8 cellular contexts compared by ENCODE assay signal in genomic region chr10:121823993-121824463, GRCh38.
DNase-seq lines count a peak whose midpoint lies in the region; ATAC-seq, FAIRE-seq and TF ChIP-seq lines count a peak whose summit lies in the region.

No MANE protein-coding gene starts in this region.

- H3K4me3 ChIP-seq in AG10803 (ENCODE audit: low read length) (no peak overlapping the region), GM12875 (ENCODE audit: low read depth, low read length) (no peak overlapping the region), astrocyte (ENCODE audit: insufficient read depth, low read depth, low read length) (no peak overlapping the region), tibial artery (no peak overlapping the region), aorta (ENCODE audit: low read length in 2 of 2) (no peak overlapping the region)

- TF ChIP-seq CTCF in AG10803 (conservative IDR thresholded peaks at IDR 0.05; ENCODE audit: low read length) (peak; percentile 82), GM12875 (IDR thresholded peaks at IDR 0.05; ENCODE audit: borderline replicate concordance, insufficient read depth, low read depth, low read length) (peak; percentile 45; the same call in 1 of the 2 replicates), astrocyte (IDR thresholded peaks at IDR 0.05; ENCODE audit: insufficient read depth, low read depth, low read length) (peak; percentile 87), tibial artery (IDR thresholded peaks at IDR 0.05) (peak; percentile 54 to 58)

- no peak for FAIRE-seq in astrocyte (lab: Jason Lieb, UNC)

- H3K79me2 ChIP-seq in astrocyte (ENCODE audit: insufficient read depth, low read length): no peaks in the 10 kb centered on the region

- peaks cover 5% of the 10 kb centered on the region for H3K4me1 Mint-ChIP-seq in astrocyte (ENCODE audit: low read depth, unreplicated experiment)
- no peaks in the 10 kb centered on the region for H3K4me1 Mint-ChIP-seq in activated T-helper 2 cell treated with anti-CD3 and anti-CD28 coated beads, Interferon-gamma antibody, Interleukin-2, Interleukin-4, amounts not matched to agents 10 μg/mL and 5 μg/mL and 100 μg/mL, durations not matched to agents 14 hours and 24 hours and 36 hours (ENCODE audit: low read depth)

- H3K27me3 ChIP-seq in astrocyte (ENCODE audit: insufficient read depth, low read length) (no peaks in the 10 kb centered on the region), tibial artery (no peaks in the 10 kb centered on the region), aorta (ENCODE audit: control insufficient read depth in 1 of 2, insufficient read depth in 2 of 2, low read length in 1 of 2) (no peaks in the 10 kb centered on the region)

- peak overlapping the region; percentile 45 for H3K9ac ChIP-seq in astrocyte (ENCODE audit: low read length)

- H3K4me1 ChIP-seq in astrocyte (ENCODE audit: insufficient read depth, low read length) (no peaks in the 10 kb centered on the region), tibial artery (peaks cover 0 to 5% (median 0%) of the 10 kb centered on the region in 4 donors), aorta (ENCODE audit: control insufficient read depth in 1 of 2, insufficient read depth in 2 of 2, low read length in 2 of 2) (no peaks in the 10 kb centered on the region)

- H3K9me3 Mint-ChIP-seq in astrocyte (ENCODE audit: unreplicated experiment): no peaks in the 10 kb centered on the region
- no peaks in the 10 kb centered on the region for H3K9me3 Mint-ChIP-seq in activated T-helper 2 cell treated with anti-CD3 and anti-CD28 coated beads, Interferon-gamma antibody, Interleukin-2, Interleukin-4, amounts not matched to agents 10 μg/mL and 5 μg/mL and 100 μg/mL, durations not matched to agents 14 hours and 24 hours and 36 hours

- peaks cover 6% of the 10 kb centered on the region for H4K20me1 ChIP-seq in astrocyte (ENCODE audit: insufficient read depth, low read length)

- peaks cover 5% of the 10 kb centered on the region for H3K36me3 ChIP-seq in astrocyte (ENCODE audit: insufficient read depth, low read length)
- peaks cover 6 to 14% (median 6%) of the 10 kb centered on the region in 3 donors for H3K36me3 ChIP-seq in tibial artery
- H3K36me3 ChIP-seq in aorta (ENCODE audit: control insufficient read depth in 1 of 2, insufficient read depth in 2 of 2, low read length in 1 of 2): peaks cover 0 to 5% of the 10 kb centered on the region in 2 donors

- 7 to 12% methylated on average over 5 of the region's 5 CpGs for WGBS in aorta, 2 donors

- no peak overlapping the region for H3K27ac Mint-ChIP-seq in astrocyte (ENCODE audit: unreplicated experiment)
- H3K27ac Mint-ChIP-seq in activated T-helper 2 cell treated with anti-CD3 and anti-CD28 coated beads, Interferon-gamma antibody, Interleukin-2, Interleukin-4, amounts not matched to agents 10 μg/mL and 5 μg/mL and 100 μg/mL, durations not matched to agents 14 hours and 24 hours and 36 hours: no peak overlapping the region

- peaks cover 8% of the 10 kb centered on the region for H3K36me3 Mint-ChIP-seq in astrocyte (ENCODE audit: low read depth, unreplicated experiment)
- H3K36me3 Mint-ChIP-seq in activated T-helper 2 cell treated with anti-CD3 and anti-CD28 coated beads, Interferon-gamma antibody, Interleukin-2, Interleukin-4, amounts not matched to agents 10 μg/mL and 5 μg/mL and 100 μg/mL, durations not matched to agents 14 hours and 24 hours and 36 hours (ENCODE audit: low read depth): peaks cover 12% of the 10 kb centered on the region

- no peaks in the 10 kb centered on the region for H3K27me3 Mint-ChIP-seq in astrocyte (ENCODE audit: low read depth, unreplicated experiment)
- H3K27me3 Mint-ChIP-seq in activated T-helper 2 cell treated with anti-CD3 and anti-CD28 coated beads, Interferon-gamma antibody, Interleukin-2, Interleukin-4, amounts not matched to agents 10 μg/mL and 5 μg/mL and 100 μg/mL, durations not matched to agents 14 hours and 24 hours and 36 hours (ENCODE audit: low read depth): no peaks in the 10 kb centered on the region

- H3K9me3 ChIP-seq in astrocyte (ENCODE audit: insufficient read depth, low read depth, low read length) (no peaks in the 10 kb centered on the region), tibial artery (no peaks in the 10 kb centered on the region), aorta (ENCODE audit: control insufficient read depth, low read length) (no peaks in the 10 kb centered on the region)

- H3K4me2 ChIP-seq in astrocyte (ENCODE audit: low read length): peak overlapping the region; percentile 12

- intact Hi-C loops in tibial artery (cut with DNase I; ENCODE audit: low total_unique reads): no loop called here
- intact Hi-C loops in aorta (cut with DNase I): loop anchor here in 1 of 2 donors (10.0 kb wide), 1 partner anchor 61 kb away; no protein-coding TSS in a partner anchor
- intact Hi-C loops in activated T-helper 2 cell treated with anti-CD3 and anti-CD28 coated beads, Interferon-gamma antibody, Interleukin-2, Interleukin-4, amounts not matched to agents 10 μg/mL and 5 μg/mL and 100 μg/mL, durations not matched to agents 14 hours and 24 hours and 36 hours (cut with micrococcal nuclease): loop anchor here (1.0 to 5.0 kb wide), 2 partner anchors 63 to 78 kb away; no protein-coding TSS in a partner anchor

- H2AFZ ChIP-seq in astrocyte (ENCODE audit: low read depth, low read length): no peak overlapping the region

- DNase-seq in AG10803 (ENCODE audit: low read depth): peak; percentile 52
- DNase-seq in M059J (ENCODE audit: low read depth): peak; percentile 41
- peak; percentile 30 for DNase-seq in astrocyte (ENCODE audit: low read depth)
- peak; percentile 56 for DNase-seq in iPS-NIHi7 (ENCODE audit: extremely low spot score)
- no peak for DNase-seq in tibial artery
- DNase-seq in aorta: no peak
- no peak for DNase-seq in activated T-helper 2 cell treated with anti-CD3 and anti-CD28 coated beads, Interferon-gamma antibody, Interleukin-2, Interleukin-4, amounts not matched to agents 10 μg/mL and 5 μg/mL and 100 μg/mL, durations not matched to agents 14 hours and 24 hours and 36 hours (ENCODE audit: low spot score)

- H3K27ac ChIP-seq in astrocyte (ENCODE audit: low read depth, low read length) (peak overlapping the region; percentile 20), tibial artery (no peak overlapping the region), aorta (ENCODE audit: low read depth in 1 of 2, low read length in 2 of 2) (no peak overlapping the region)

- no peak overlapping the region for H3K4me3 Mint-ChIP-seq in astrocyte (ENCODE audit: unreplicated experiment)
- H3K4me3 Mint-ChIP-seq in activated T-helper 2 cell treated with anti-CD3 and anti-CD28 coated beads, Interferon-gamma antibody, Interleukin-2, Interleukin-4, amounts not matched to agents 10 μg/mL and 5 μg/mL and 100 μg/mL, durations not matched to agents 14 hours and 24 hours and 36 hours (ENCODE audit: low read depth): no peak overlapping the region

- ATAC-seq in aorta (ENCODE audit: low FRiP score): no peak

Comparison
In these comparisons a context has a peak if more than half of its experiments do, and no peak if none do; other contexts are left out.
1. DNase-seq: peak in AG10803 (single experiment), M059J (single experiment), astrocyte (single experiment) and iPS-NIHi7 (single experiment); none in tibial artery (0 of 2), aorta (0 of 2) and activated T-helper 2 cell treated with anti-CD3 and anti-CD28 coated beads, Interferon-gamma antibody, Interleukin-2, Interleukin-4, amounts not matched to agents 10 μg/mL and 5 μg/mL and 100 μg/mL, durations not matched to agents 14 hours and 24 hours and 36 hours (single experiment).
2. Peak in every context shown above with its lines, with median percentiles within 50 percentile points of each other: CTCF ChIP-seq.